20 cellular contexts compared by ENCODE assay signal in the genomic region with DNA sequence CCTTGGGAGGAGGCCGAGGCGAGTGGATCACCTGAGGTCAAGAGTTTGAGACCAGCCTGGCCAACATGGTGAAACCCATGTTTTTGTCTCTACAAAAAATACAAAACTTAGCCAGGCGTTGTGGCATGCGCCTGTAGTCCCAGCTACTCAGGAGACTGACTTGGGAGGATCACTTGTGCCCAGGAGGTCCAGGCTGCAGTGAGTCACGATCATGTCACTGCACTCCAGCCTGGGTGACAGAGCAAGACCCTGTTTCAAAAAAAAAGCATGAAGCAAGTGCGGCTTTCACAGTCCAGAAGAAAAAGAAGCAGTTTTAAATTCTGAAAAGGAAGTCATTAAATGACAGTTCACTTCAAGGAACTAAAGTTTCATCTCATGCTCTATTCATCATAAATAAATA. TPM values are rescaled to one million over a fixed set of nuclear protein-coding genes. Genes with fewer than 3 reads are reported as not detected.
DNase-seq lines count a peak whose midpoint lies in the region; ATAC-seq and TF ChIP-seq lines count a peak whose summit lies in the region.
"Had no signal": no experiment of that assay in that cellular context is flagged by ENCODE, and none has a peak within 500 bp of the region (broad histone marks: within the 10 kb centered on the region; RNA-seq: fewer than 3 reads in every experiment).

No MANE protein-coding gene starts in this region.

- H3K9me3 ChIP-seq in BLaER1: no peaks in the 10 kb centered on the region
- H3K9me3 ChIP-seq in PC-3 (ENCODE audit: low read length): no peaks in the 10 kb centered on the region
- H3K9me3 ChIP-seq in CD4-positive, alpha-beta memory T cell (ENCODE audit: control insufficient read depth in 1 of 2, low read length in 2 of 2): no peaks in the 10 kb centered on the region
- H3K9me3 ChIP-seq: Caco-2 had no signal

- H3K4me3 ChIP-seq in BLaER1 (no peak overlapping the region), PC-3 (ENCODE audit: low read length) (no peak overlapping the region)
- H3K4me3 ChIP-seq in CD4-positive, alpha-beta memory T cell (ENCODE audit: low read length in 2 of 2): no peak overlapping the region

- DNase-seq in ELR (ENCODE audit: low read depth) (peak; percentile 18), PC-3 (peak; percentile 62), kidney tubule cell (ENCODE audit: low spot score) (peak; percentile 65), NCI-H510A (lab: John Stamatoyannopoulos, UW) (no peak), dedifferentiated amniotic fluid mesenchymal stem cell (ENCODE audit: extremely low spot score) (no peak)
- DNase-seq in CD4-positive, alpha-beta memory T cell: no peak
- DNase-seq: CD4-positive, alpha-beta T cell; DND-41; MM.1S; NCI-H1105 treated with DMSO at 0.1 percent for 48 hours; NCI-H1694; NCI-H2081 treated with DMSO at 0.1 percent for 48 hours; NCI-H748 treated with DMSO at 0.1 percent for 48 hours; Right ventricle myocardium superior; SW 1271; T-helper 17 cell had no signal

- H3K9me2 ChIP-seq in PC-3 (replicated peaks; ENCODE audit: low read length): no peaks in the 10 kb centered on the region

- H3K27ac ChIP-seq in BLaER1 (no peak overlapping the region), PC-3 (ENCODE audit: low read length) (0 out of 2 replicates have a peak overlapping the region, but pooled peaks have one; percentile 10)
- H3K27ac ChIP-seq in CD4-positive, alpha-beta memory T cell (ENCODE audit: low read depth, low read length): no peak overlapping the region

- POLR2A ChIA-PET in PC-3 (lab: Charles Lee; ENCODE audit: unreplicated experiment): no interaction called here
- POLR2A ChIA-PET in CD4-positive, alpha-beta memory T cell (lab: Charles Lee; ENCODE audit: partially characterized antibody): no interaction called here

- H3K36me3 ChIP-seq in BLaER1 (no peaks in the 10 kb centered on the region), PC-3 (ENCODE audit: low read depth, low read length) (no peaks in the 10 kb centered on the region)
- no peaks in the 10 kb centered on the region for H3K36me3 ChIP-seq in CD4-positive, alpha-beta memory T cell (ENCODE audit: insufficient read depth, low read length)

- ATAC-seq in PC-3 (peak; percentile 52), HG02852 (IDR thresholded peaks at IDR 0.05; ENCODE audit: unreplicated experiment) (no peak)
- ATAC-seq: T-helper 17 cell had no signal

- CTCF ChIA-PET in PC-3 (lab: Charles Lee): interaction anchor here (0.7 kb wide), 1 partner anchor 14 kb away, joined by 4 read pairs; no protein-coding TSS in a partner anchor
- CTCF ChIA-PET in CD4-positive, alpha-beta memory T cell (lab: Charles Lee; ENCODE audit: partially characterized antibody): no interaction called here

- no peak for TF ChIP-seq CTCF in PC-3 (conservative IDR thresholded peaks at IDR 0.05; ENCODE audit: low read depth, low read length)

- no peaks in the 10 kb centered on the region for H3K36me3 Mint-ChIP-seq in CD4-positive, alpha-beta memory T cell

- H4K20me1 ChIP-seq in BLaER1: no peaks in the 10 kb centered on the region
- no peaks in the 10 kb centered on the region for H4K20me1 ChIP-seq in PC-3 (ENCODE audit: low read length)

- intact Hi-C loops in PC-3 (cut with micrococcal nuclease): no loop called here
- intact Hi-C loops in CD4-positive, alpha-beta memory T cell (cut with micrococcal nuclease): no loop called here

- H3K27me3 Mint-ChIP-seq in CD4-positive, alpha-beta memory T cell: peaks cover 2 to 3% of the 10 kb centered on the region in 2 donors

- no peak overlapping the region for H3K4me3 Mint-ChIP-seq in CD4-positive, alpha-beta memory T cell
- H3K4me3 Mint-ChIP-seq: CD4-positive, alpha-beta T cell; T-helper 17 cell had no signal

- no peaks in the 10 kb centered on the region for H3K9me3 Mint-ChIP-seq in CD4-positive, alpha-beta memory T cell
- H3K9me3 Mint-ChIP-seq: CD4-positive, alpha-beta T cell had no signal

- H2AFZ ChIP-seq in PC-3 (ENCODE audit: low read length): peak overlapping the region; percentile 56; the same call in 1 of the 2 replicates

- H3K27ac Mint-ChIP-seq in CD4-positive, alpha-beta memory T cell: peak overlapping the region in 1 of 7 donors; percentile 47
- H3K27ac Mint-ChIP-seq: CD4-positive, alpha-beta T cell; T-helper 17 cell had no signal

- H3K9ac ChIP-seq in BLaER1: 0 out of 2 replicates have a peak overlapping the region, but pooled peaks have one; percentile 6
- H3K9ac ChIP-seq in PC-3 (ENCODE audit: low read length): no peak overlapping the region

- peaks cover 2 to 7% (median 4%) of the 10 kb centered on the region in 4 donors for H3K4me1 Mint-ChIP-seq in CD4-positive, alpha-beta memory T cell

- H3K27me3 ChIP-seq in BLaER1 (0 out of 2 replicates have a peak, but pooled peaks cover 4% of the 10 kb centered on the region), PC-3 (ENCODE audit: low read length) (no peaks in the 10 kb centered on the region)
- H3K27me3 ChIP-seq in CD4-positive, alpha-beta memory T cell (ENCODE audit: insufficient read depth, low read length): no peaks in the 10 kb centered on the region

- H3K79me2 ChIP-seq in PC-3 (ENCODE audit: low read length): no peaks in the 10 kb centered on the region

- H3F3A ChIP-seq in PC-3 (ENCODE audit: low read length, unreplicated experiment): peaks cover 4% of the 10 kb centered on the region

- no TSS peak for BruUV-seq in PC-3 (replicated peaks; lab: Mats Ljungman, UMichigan)

- no peak overlapping the region for H3K4me2 ChIP-seq in BLaER1
- H3K4me2 ChIP-seq in PC-3 (ENCODE audit: low read length): peak overlapping the region; percentile 37

- H3K4me1 ChIP-seq in BLaER1 (peaks cover 7% of the 10 kb centered on the region; the same call in 1 of the 2 replicates), PC-3 (ENCODE audit: insufficient read depth, low read length) (peaks cover 14% of the 10 kb centered on the region)
- H3K4me1 ChIP-seq in CD4-positive, alpha-beta memory T cell (ENCODE audit: insufficient read depth, low read length): peaks cover 7% of the 10 kb centered on the region
- H3K4me1 ChIP-seq: Caco-2 had no signal

RNA-seq across cellular contexts. Expression of a gene that starts 7.1 kb away (rescaled TPM):
- 37.5 and 46.1 TPM in 2 replicates for total RNA-seq in PC-3 (2014; rRNA removed)
- total RNA-seq in CD4-positive, alpha-beta memory T cell: 10 to 100 TPM; 60.2 to 63.0 TPM
- 10 to 100 TPM; 13.3 to 18.7 TPM for polyA plus RNA-seq in CD4-positive, alpha-beta memory T cell

RNA-seq across cellular contexts. Expression of a gene that starts 21.6 kb away (rescaled TPM):
- not detected in 2 replicates for total RNA-seq in PC-3 (2014; rRNA removed)
- not detected for total RNA-seq in CD4-positive, alpha-beta memory T cell
- not detected for polyA plus RNA-seq in CD4-positive, alpha-beta memory T cell
- total RNA-seq: CD4-positive, alpha-beta T cell; Right ventricle myocardium superior; T-helper 17 cell had no signal
- polyA plus RNA-seq: BJ had no signal

RNA-seq across cellular contexts. Expression of a gene that starts 41.3 kb away (rescaled TPM):
- 868 and 934 TPM in 2 replicates for total RNA-seq in PC-3 (2014; rRNA removed)
- 1 to 10 TPM; 1.6 to 1.7 TPM for total RNA-seq in CD4-positive, alpha-beta memory T cell
- 1 to 10 TPM in 1 of 2 donors, under 1 TPM in 1; 1.00 to 1.8 TPM for polyA plus RNA-seq in CD4-positive, alpha-beta memory T cell

Comparison
In these comparisons a context has a peak if more than half of its experiments do, and no peak if none do; other contexts are left out.
1. DNase-seq: peak in ELR (single experiment), PC-3 (single experiment) and kidney tubule cell (single experiment); none in NCI-H510A (single experiment), CD4-positive, alpha-beta memory T cell (0 of 5) and dedifferentiated amniotic fluid mesenchymal stem cell (single experiment).
2. RNA of a gene that starts 41.3 kb away (total RNA-seq): 868 to 934 TPM in PC-3; 1.6 to 1.7 TPM in CD4-positive, alpha-beta memory T cell; every median in the first group is over 100 times any median in the second.